ENCODE assay signal across 8 cellular contexts in the genomic region with DNA sequence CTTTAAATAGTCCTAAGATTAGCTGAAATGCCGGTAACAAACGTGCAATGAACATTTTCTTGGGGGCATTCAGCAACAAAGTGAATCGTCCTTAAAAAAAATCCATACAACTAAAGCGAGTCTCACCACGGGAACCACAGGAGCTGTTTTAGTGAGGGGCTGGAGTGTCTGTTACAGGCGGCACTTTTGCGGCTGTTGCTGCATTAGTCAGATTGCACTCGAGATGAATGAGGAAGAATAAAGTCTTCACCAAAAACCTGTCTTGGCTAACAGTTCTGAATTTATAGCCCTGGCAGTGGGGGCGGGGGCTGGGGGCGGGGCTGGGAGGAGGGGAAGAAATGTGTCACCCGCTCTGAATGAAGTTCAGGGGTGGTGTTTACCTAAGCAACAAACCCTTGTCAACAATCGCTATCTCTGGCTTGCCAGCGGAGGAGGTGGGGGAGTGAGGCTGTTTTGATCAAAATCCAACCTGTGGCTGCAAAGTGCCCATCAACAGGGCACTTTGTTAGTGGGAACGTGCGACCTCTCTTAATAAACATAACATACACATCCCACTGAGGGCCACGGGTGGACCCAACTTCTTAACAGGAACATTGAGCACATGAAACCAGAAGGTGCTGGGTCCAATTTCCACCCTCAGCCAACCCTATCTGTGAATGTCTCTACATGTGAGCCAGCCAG.
A peak's percentile ranks its signal among the peaks of the same experiment; 100 is the strongest.
DNase-seq lines count a peak whose midpoint lies in the region; TF ChIP-seq lines count a peak whose summit lies in the region.

No MANE protein-coding gene starts in this region.

- H3K4me1 Mint-ChIP-seq in activated naive CD8-positive, alpha-beta T cell (ENCODE audit: low read depth): peaks cover 57% of the 10 kb centered on the region

- H3K4me3 ChIP-seq in HUES6 (ENCODE audit: low read depth, low read length): no peak overlapping the region

- H3K27me3 ChIP-seq in HUES6 (ENCODE audit: control insufficient read depth, insufficient read depth, low read length): peaks cover 9% of the 10 kb centered on the region; the same call in 1 of the 2 replicates

- no peaks in the 10 kb centered on the region for H3K9me3 ChIP-seq in HUES6 (ENCODE audit: control insufficient read depth, insufficient read depth, low read depth, low read length)

- H3K27ac ChIP-seq in HUES6 (ENCODE audit: low read depth, low read length) (0 out of 2 replicates have a peak overlapping the region, but pooled peaks have one; percentile 1), RWPE1 (peak overlapping the region; percentile 90)

- H3K36me3 ChIP-seq in HUES6 (ENCODE audit: control insufficient read depth, insufficient read depth, low read length): no peaks in the 10 kb centered on the region

- H3K27me3 Mint-ChIP-seq in activated naive CD8-positive, alpha-beta T cell: no peaks in the 10 kb centered on the region

- CTCF ChIA-PET in RWPE1 (lab: Yijun Ruan, JAX): no interaction called here

- peak overlapping the region; percentile 14 for H3K9ac ChIP-seq in HUES6 (ENCODE audit: low read length)

- POLR2A ChIA-PET in RWPE1 (lab: Yijun Ruan, JAX; ENCODE audit: low non-redundant PET): no interaction called here

- peak overlapping the region; percentile 66 for H3K27ac Mint-ChIP-seq in activated naive CD8-positive, alpha-beta T cell

- H3K4me3 Mint-ChIP-seq in activated naive CD8-positive, alpha-beta T cell: peak overlapping the region; percentile 61

- TF ChIP-seq CTCF in RWPE1 (conservative IDR thresholded peaks at IDR 0.05; ENCODE audit: low read depth) (no peak), GM20000 (IDR thresholded peaks at IDR 0.05; ENCODE audit: extremely low read depth, missing control alignments) (no peak)

- peaks cover 10% of the 10 kb centered on the region for H3K36me3 Mint-ChIP-seq in activated naive CD8-positive, alpha-beta T cell

- H3K9me3 Mint-ChIP-seq in activated naive CD8-positive, alpha-beta T cell (ENCODE audit: low read depth): no peaks in the 10 kb centered on the region

- DNase-seq in RWPE1 (ENCODE audit: low spot score) (peak; percentile 82), kidney glomerular epithelial cell (lab: John Stamatoyannopoulos, UW) (peak; percentile 77), germinal center (ENCODE audit: low spot score) (no peak), middle frontal gyrus (ENCODE audit: extremely low spot score, low spot score) (no peak), GM20000 (ENCODE audit: low spot score) (no peak)
- DNase-seq in stimulated activated CD4-positive, alpha-beta T cell treated with anti-CD3 and anti-CD28 coated beads, Interleukin-4, amount 100 ng/mL, for 4 hours: peak; percentile 36 to 64

- H3K4me1 ChIP-seq in HUES6 (ENCODE audit: control insufficient read depth, insufficient read depth, low read length): peaks cover 23% of the 10 kb centered on the region; the same call in 1 of the 2 replicates

Comparison
In these comparisons a context has a peak if more than half of its experiments do, and no peak if none do; other contexts are left out.
1. DNase-seq: peak in RWPE1 (single experiment), kidney glomerular epithelial cell (single experiment) and stimulated activated CD4-positive, alpha-beta T cell treated with anti-CD3 and anti-CD28 coated beads, Interleukin-4, amount 100 ng/mL, for 4 hours (2 of 2); none in germinal center (single experiment), middle frontal gyrus (single experiment) and GM20000 (single experiment).